In the genomic region with DNA sequence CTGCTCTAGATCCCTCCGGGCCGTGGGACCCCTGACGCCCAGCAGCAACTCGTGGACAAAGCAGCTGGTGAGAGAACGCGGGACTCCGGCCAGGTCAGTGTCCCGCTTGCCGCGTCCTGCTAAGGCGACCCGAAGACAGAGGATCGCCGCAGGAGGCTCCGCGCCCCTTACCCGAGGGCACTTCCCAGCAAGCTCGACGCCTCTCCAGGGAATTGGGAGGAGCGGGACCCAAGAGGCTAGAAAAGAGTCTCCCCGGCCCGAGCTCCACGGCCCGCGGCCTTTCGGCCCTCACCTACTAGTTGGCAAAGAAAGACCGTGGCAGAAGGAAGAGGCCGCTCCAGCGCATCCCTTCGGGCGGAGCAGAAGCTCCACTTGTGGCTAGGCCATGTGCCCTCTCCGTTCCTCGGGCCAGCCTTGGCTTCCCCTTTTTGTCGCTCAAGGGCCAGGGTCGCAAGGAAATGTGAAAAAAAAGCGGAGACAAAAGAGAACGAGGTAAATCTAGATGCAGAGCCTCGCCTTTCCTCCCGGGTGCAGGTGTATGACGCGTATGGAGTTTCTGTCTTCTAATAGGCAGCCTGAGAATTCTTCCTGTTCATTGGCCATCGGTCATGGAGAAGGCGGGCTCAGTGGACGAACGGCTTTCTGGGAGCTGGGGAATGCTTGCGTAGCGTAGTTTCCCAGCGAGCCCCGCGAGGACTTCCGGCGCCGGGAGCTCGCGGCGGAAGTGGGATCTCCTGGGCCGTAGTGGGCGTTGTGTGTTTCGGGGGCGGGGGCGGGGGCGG, we compare ENCODE assay signal across 1 cellular context.
TF ChIP-seq lines count a peak whose summit lies in the region.

TSS of gene ZNF213 (plus strand) at position 692 of the 782 bp plus-strand sequence. CDS start 2,252 bp downstream, outside the sequence.

TF ChIP-seq in HepG2, 621 proteins besides CTCF, POLR2A, EP300 and RAD21 (continued from another document and continues in another):
- TF ChIP-seq FOXA3 (CRISPR knock-in tag; IDR thresholded peaks at IDR 0.05) (peak; percentile 17; the same call in 1 of the 2 replicates), ZBTB7A (CRISPR knock-in tag; IDR thresholded peaks at IDR 0.05) (no peak), ZFP62 (CRISPR knock-in tag; IDR thresholded peaks at IDR 0.05) (no peak), ZSCAN21 (CRISPR knock-in tag; IDR thresholded peaks at IDR 0.05; ENCODE audit: borderline replicate concordance) (no peak), WIZ (CRISPR knock-in tag; IDR thresholded peaks at IDR 0.05) (no peak), ZNF569 (CRISPR knock-in tag; IDR thresholded peaks at IDR 0.05; ENCODE audit: borderline replicate concordance) (no peak), AHDC1 (CRISPR knock-in tag; IDR thresholded peaks at IDR 0.05; ENCODE audit: borderline replicate concordance) (no peak), HOXA9 (CRISPR knock-in tag; IDR thresholded peaks at IDR 0.05; ENCODE audit: borderline replicate concordance) (no peak; the same call in 1 of the 2 replicates), RARA (CRISPR knock-in tag; IDR thresholded peaks at IDR 0.05) (no peak), ZNF891 (CRISPR knock-in tag; IDR thresholded peaks at IDR 0.05) (peak; percentile 60; the same call in 1 of the 2 replicates), BHLHE40 (IDR thresholded peaks at IDR 0.05; ENCODE audit: low read length) (no peak), ZNF678 (CRISPR knock-in tag; IDR thresholded peaks at IDR 0.05) (0 out of 2 replicates have a peak, but pooled peaks have one; percentile 3), ZNF121 (CRISPR knock-in tag; IDR thresholded peaks at IDR 0.05) (no peak), ZNF749 (CRISPR knock-in tag; IDR thresholded peaks at IDR 0.05; ENCODE audit: borderline replicate concordance) (no peak), ZFP91 (CRISPR knock-in tag; IDR thresholded peaks at IDR 0.05; ENCODE audit: borderline replicate concordance) (0 out of 2 replicates have a peak, but pooled peaks have one; percentile 28), HNRNPUL1 (IDR thresholded peaks at IDR 0.05; ENCODE audit: low read depth, low read length) (no peak), ZNF616 (CRISPR knock-in tag; IDR thresholded peaks at IDR 0.05; ENCODE audit: low read depth) (no peak), ZNF598 (CRISPR knock-in tag; IDR thresholded peaks at IDR 0.05; ENCODE audit: borderline replicate concordance) (peak; percentile 36; the same call in 1 of the 2 replicates), U2AF1 (optimal IDR thresholded peaks at IDR 0.05; ENCODE audit: low read depth, low read length) (no peak), TBX2 (CRISPR knock-in tag; IDR thresholded peaks at IDR 0.05; ENCODE audit: borderline replicate concordance) (peak; percentile 27; the same call in 1 of the 2 replicates), SMAD9 (CRISPR knock-in tag; IDR thresholded peaks at IDR 0.05) (no peak), ZNF326 (CRISPR knock-in tag; IDR thresholded peaks at IDR 0.05; ENCODE audit: borderline replicate concordance) (no peak), ZNF780A (CRISPR knock-in tag; IDR thresholded peaks at IDR 0.05) (no peak), MED13 (CRISPR knock-in tag; IDR thresholded peaks at IDR 0.05) (no peak), ZNF296 (CRISPR knock-in tag; conservative IDR thresholded peaks at IDR 0.05) (no peak), RORA (CRISPR knock-in tag; IDR thresholded peaks at IDR 0.05) (no peak), FOXO1 (CRISPR knock-in tag; IDR thresholded peaks at IDR 0.05) (no peak), MTF2 (CRISPR knock-in tag; IDR thresholded peaks at IDR 0.05; ENCODE audit: borderline replicate concordance) (no peak), AHR (CRISPR knock-in tag; IDR thresholded peaks at IDR 0.05) (no peak), ZNF816 (CRISPR knock-in tag; IDR thresholded peaks at IDR 0.05; ENCODE audit: borderline replicate concordance) (no peak), HMGXB3 (CRISPR knock-in tag; IDR thresholded peaks at IDR 0.05; ENCODE audit: borderline replicate concordance) (no peak)
- TF ChIP-seq, protein P1, sequence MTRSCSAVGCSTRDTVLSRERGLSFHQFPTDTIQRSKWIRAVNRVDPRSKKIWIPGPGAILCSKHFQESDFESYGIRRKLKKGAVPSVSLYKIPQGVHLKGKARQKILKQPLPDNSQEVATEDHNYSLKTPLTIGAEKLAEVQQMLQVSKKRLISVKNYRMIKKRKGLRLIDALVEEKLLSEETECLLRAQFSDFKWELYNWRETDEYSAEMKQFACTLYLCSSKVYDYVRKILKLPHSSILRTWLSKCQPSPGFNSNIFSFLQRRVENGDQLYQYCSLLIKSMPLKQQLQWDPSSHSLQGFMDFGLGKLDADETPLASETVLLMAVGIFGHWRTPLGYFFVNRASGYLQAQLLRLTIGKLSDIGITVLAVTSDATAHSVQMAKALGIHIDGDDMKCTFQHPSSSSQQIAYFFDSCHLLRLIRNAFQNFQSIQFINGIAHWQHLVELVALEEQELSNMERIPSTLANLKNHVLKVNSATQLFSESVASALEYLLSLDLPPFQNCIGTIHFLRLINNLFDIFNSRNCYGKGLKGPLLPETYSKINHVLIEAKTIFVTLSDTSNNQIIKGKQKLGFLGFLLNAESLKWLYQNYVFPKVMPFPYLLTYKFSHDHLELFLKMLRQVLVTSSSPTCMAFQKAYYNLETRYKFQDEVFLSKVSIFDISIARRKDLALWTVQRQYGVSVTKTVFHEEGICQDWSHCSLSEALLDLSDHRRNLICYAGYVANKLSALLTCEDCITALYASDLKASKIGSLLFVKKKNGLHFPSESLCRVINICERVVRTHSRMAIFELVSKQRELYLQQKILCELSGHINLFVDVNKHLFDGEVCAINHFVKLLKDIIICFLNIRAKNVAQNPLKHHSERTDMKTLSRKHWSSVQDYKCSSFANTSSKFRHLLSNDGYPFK (CRISPR knock-in tag; IDR thresholded peaks at IDR 0.05; ENCODE audit: borderline replicate concordance) = peak; percentile 89; the same call in 1 of the 2 replicates
- TF ChIP-seq, protein P2, sequence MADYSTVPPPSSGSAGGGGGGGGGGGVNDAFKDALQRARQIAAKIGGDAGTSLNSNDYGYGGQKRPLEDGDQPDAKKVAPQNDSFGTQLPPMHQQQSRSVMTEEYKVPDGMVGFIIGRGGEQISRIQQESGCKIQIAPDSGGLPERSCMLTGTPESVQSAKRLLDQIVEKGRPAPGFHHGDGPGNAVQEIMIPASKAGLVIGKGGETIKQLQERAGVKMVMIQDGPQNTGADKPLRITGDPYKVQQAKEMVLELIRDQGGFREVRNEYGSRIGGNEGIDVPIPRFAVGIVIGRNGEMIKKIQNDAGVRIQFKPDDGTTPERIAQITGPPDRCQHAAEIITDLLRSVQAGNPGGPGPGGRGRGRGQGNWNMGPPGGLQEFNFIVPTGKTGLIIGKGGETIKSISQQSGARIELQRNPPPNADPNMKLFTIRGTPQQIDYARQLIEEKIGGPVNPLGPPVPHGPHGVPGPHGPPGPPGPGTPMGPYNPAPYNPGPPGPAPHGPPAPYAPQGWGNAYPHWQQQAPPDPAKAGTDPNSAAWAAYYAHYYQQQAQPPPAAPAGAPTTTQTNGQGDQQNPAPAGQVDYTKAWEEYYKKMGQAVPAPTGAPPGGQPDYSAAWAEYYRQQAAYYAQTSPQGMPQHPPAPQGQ (CRISPR knock-in tag; IDR thresholded peaks at IDR 0.05; ENCODE audit: borderline replicate concordance) = no peak
- TF ChIP-seq, protein P3, sequence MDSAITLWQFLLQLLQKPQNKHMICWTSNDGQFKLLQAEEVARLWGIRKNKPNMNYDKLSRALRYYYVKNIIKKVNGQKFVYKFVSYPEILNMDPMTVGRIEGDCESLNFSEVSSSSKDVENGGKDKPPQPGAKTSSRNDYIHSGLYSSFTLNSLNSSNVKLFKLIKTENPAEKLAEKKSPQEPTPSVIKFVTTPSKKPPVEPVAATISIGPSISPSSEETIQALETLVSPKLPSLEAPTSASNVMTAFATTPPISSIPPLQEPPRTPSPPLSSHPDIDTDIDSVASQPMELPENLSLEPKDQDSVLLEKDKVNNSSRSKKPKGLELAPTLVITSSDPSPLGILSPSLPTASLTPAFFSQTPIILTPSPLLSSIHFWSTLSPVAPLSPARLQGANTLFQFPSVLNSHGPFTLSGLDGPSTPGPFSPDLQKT (CRISPR knock-in tag; IDR thresholded peaks at IDR 0.05; ENCODE audit: borderline replicate concordance) = no peak
- TF ChIP-seq, protein P4, sequence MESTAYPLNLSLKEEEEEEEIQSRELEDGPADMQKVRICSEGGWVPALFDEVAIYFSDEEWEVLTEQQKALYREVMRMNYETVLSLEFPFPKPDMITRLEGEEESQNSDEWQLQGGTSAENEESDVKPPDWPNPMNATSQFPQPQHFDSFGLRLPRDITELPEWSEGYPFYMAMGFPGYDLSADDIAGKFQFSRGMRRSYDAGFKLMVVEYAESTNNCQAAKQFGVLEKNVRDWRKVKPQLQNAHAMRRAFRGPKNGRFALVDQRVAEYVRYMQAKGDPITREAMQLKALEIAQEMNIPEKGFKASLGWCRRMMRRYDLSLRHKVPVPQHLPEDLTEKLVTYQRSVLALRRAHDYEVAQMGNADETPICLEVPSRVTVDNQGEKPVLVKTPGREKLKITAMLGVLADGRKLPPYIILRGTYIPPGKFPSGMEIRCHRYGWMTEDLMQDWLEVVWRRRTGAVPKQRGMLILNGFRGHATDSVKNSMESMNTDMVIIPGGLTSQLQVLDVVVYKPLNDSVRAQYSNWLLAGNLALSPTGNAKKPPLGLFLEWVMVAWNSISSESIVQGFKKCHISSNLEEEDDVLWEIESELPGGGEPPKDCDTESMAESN (CRISPR knock-in tag; conservative IDR thresholded peaks at IDR 0.05) = 0 out of 2 replicates have a peak, but pooled peaks have one; percentile 9
